14 cellular contexts compared by ENCODE assay signal in genomic region chr1:6795661-6796060, GRCh38. TPM values are rescaled to one million over a fixed set of nuclear protein-coding genes. Genes with fewer than 3 reads are reported as not detected.
A peak's percentile ranks its signal among the peaks of the same experiment; 100 is the strongest.
DNase-seq lines count a peak whose midpoint lies in the region; ATAC-seq, FAIRE-seq and TF ChIP-seq lines count a peak whose summit lies in the region.
"Had no signal": no experiment of that assay in that cellular context is flagged by ENCODE, and none has a peak within 500 bp of the region (broad histone marks: within the 10 kb centered on the region; RNA-seq: fewer than 3 reads in every experiment).

No MANE protein-coding gene starts in this region.

- H3K4me3 ChIP-seq in GM12878 (no peak overlapping the region), kidney (ENCODE audit: low read length in 2 of 2) (no peak overlapping the region)

- ATAC-seq in GM12878: no peak
- ATAC-seq in HG03159 (IDR thresholded peaks at IDR 0.05; ENCODE audit: unreplicated experiment): no peak
- ATAC-seq in HG03342 (IDR thresholded peaks at IDR 0.05; ENCODE audit: unreplicated experiment): no peak
- ATAC-seq: esophagus mucosa had no signal

- H2AFZ ChIP-seq in GM12878 (ENCODE audit: control insufficient read depth, low read depth, low read length): no peak overlapping the region

- no peaks in the 10 kb centered on the region for H3K9me3 ChIP-seq in GM12878 (replicated peaks; ENCODE audit: control insufficient read depth, insufficient read depth, low read length)
- H3K9me3 ChIP-seq in kidney (ENCODE audit: control insufficient read depth in 1 of 2, low read length in 2 of 2): no peaks in the 10 kb centered on the region

- CTCF ChIA-PET in GM12878 (lab: Yijun Ruan, JAX): interaction anchor here (0.7 to 5.5 kb wide), 9 partner anchors 29 to 543 kb away, joined by 3 to 63 read pairs (median 4); no protein-coding TSS in a partner anchor

- DNase-seq in A172 (ENCODE audit: low spot score): peak; percentile 71
- DNase-seq in H4 (ENCODE audit: low spot score): peak; percentile 23
- no peak for DNase-seq in GM12878 (ENCODE audit: low read depth, low spot score)
- DNase-seq in kidney: no peak
- no peak for DNase-seq in mesenteric fat pad (ENCODE audit: low spot score)
- no peak for DNase-seq in NCI-H345 treated with DMSO at 0.1 percent for 48 hours (lab: John Stamatoyannopoulos, UW; ENCODE audit: unreplicated experiment)
- DNase-seq: activated CD4-positive, alpha-beta T cell treated with anti-CD3 and anti-CD28 coated beads, Interleukin-2, amount 50 U/mL, for 1 hour; GDM1; KBM-7; NCI-H2029 treated with DMSO at 0.1 percent for 48 hours had no signal

- H3K9ac ChIP-seq in GM12878 (ENCODE audit: control insufficient read depth, insufficient read depth, low read length): no peak overlapping the region
- no peak overlapping the region for H3K9ac ChIP-seq in kidney (ENCODE audit: low read length in 2 of 2)

- TF ChIP-seq CTCF in GM12878 (IDR thresholded peaks at IDR 0.05 in 2 of 3, conservative IDR thresholded peaks at IDR 0.05 in 1 of 3; ENCODE audit: control insufficient read depth in 2 of 3, extremely low read depth in 1 of 3, insufficient read depth in 1 of 3, low read depth in 3 of 3, low read length in 3 of 3): no peak
- no peak for TF ChIP-seq CTCF in kidney (IDR thresholded peaks at IDR 0.05; ENCODE audit: borderline replicate concordance, extremely low read depth, insufficient read depth)

- H3K4me1 ChIP-seq in GM12878 (ENCODE audit: control insufficient read depth, insufficient read depth, low read length): no peaks in the 10 kb centered on the region; the same call in 1 of the 2 replicates
- peaks cover 4 to 7% of the 10 kb centered on the region in 2 donors for H3K4me1 ChIP-seq in kidney (ENCODE audit: control insufficient read depth in 1 of 2, insufficient read depth in 1 of 2, low read depth in 1 of 2, low read length in 2 of 2)

- SMC1A ChIA-PET in GM12878 (lab: Charles Lee; ENCODE audit: uncharacterized antibody, unreplicated experiment): interaction anchor here (0.8 to 3.7 kb wide), 8 partner anchors 8 to 274 kb away, joined by 3 to 16 read pairs (median 6); no protein-coding TSS in a partner anchor

- FAIRE-seq in GM12878 (lab: Jason Lieb, UNC) (no peak), kidney (lab: Jason Lieb, UNC) (peak; percentile 76)
- FAIRE-seq: bronchial epithelial cell had no signal

- WGBS in GM12878 (ENCODE audit: insufficient coverage, insufficient replicate concordance, low lambda C conversion rate, missing lambda C conversion rate): 78% methylated on average over 2 of the region's 2 CpGs

- H3K36me3 ChIP-seq in GM12878 (ENCODE audit: control insufficient read depth in 2 of 2, insufficient read depth in 2 of 2, low read length in 1 of 2): peaks cover 2 to 3% of the 10 kb centered on the region in 2 experiments; a peak in 2 of 4 replicates
- H3K36me3 ChIP-seq in kidney (ENCODE audit: control insufficient read depth in 1 of 2, insufficient read depth in 2 of 2, low read length in 2 of 2): no peaks in the 10 kb centered on the region

- no TSS peak for BruUV-seq in GM12878 (replicated peaks; lab: Mats Ljungman, UMichigan)

- TF ChIP-seq RAD21 in GM12878 (IDR thresholded peaks at IDR 0.05; ENCODE audit: insufficient read depth, low read depth, low read length): no peak

- H3K4me2 ChIP-seq in GM12878 (ENCODE audit: control insufficient read depth, insufficient read depth): no peak overlapping the region

- TF ChIP-seq EP300 in GM12878 (IDR thresholded peaks at IDR 0.05; ENCODE audit: borderline replicate concordance in 1 of 2, control insufficient read depth in 1 of 2, low read depth in 2 of 2, low read length in 2 of 2): no peak

- no peak for TF ChIP-seq POLR2A in GM12878 (IDR thresholded peaks at IDR 0.05; ENCODE audit: low read depth, low read length)

- RAD21 ChIA-PET in GM12878 (lab: Charles Lee; ENCODE audit: unreplicated experiment): interaction anchor here (1.3 to 1.9 kb wide), 4 partner anchors 9 to 274 kb away, joined by 4 to 21 read pairs (median 7); no protein-coding TSS in a partner anchor

- intact Hi-C loops in GM12878 (cut with micrococcal nuclease; ENCODE audit: unreplicated experiment): no loop called here
- intact Hi-C loops in kidney (cut with DNase I): loop anchor here (10.0 kb wide), 2 partner anchors 89 to 269 kb away; no protein-coding TSS in a partner anchor

- no peaks in the 10 kb centered on the region for H3K27me3 ChIP-seq in GM12878 (replicated peaks in 1 of 2; ENCODE audit: control insufficient read depth in 2 of 2, insufficient read depth in 2 of 2, low read length in 1 of 2)

- in situ Hi-C loops in GM12878 (cut with MboI): loop anchor here (5.0 kb wide), 1 partner anchor 272 kb away; no protein-coding TSS in a partner anchor

- POLR2A ChIA-PET in GM12878 (lab: Charles Lee): interaction anchor here (0.7 kb wide), 1 partner anchor 12 kb away, joined by 4 read pairs; no protein-coding TSS in a partner anchor

- H3K27ac ChIP-seq in GM12878 (ENCODE audit: control insufficient read depth, insufficient read depth): no peak overlapping the region
- H3K27ac ChIP-seq in kidney (ENCODE audit: low read depth in 2 of 2, low read length in 2 of 2): peak overlapping the region in 1 of 2 donors; percentile 47

- no peaks in the 10 kb centered on the region for H4K20me1 ChIP-seq in GM12878 (ENCODE audit: control insufficient read depth, insufficient read depth)

- peaks cover 24% of the 10 kb centered on the region for H3K79me2 ChIP-seq in GM12878 (ENCODE audit: control insufficient read depth, insufficient read depth, low read length)

TF ChIP-seq in GM12878, 131 proteins besides CTCF, POLR2A, EP300 and RAD21:
- peak; percentile 52; the same call in 1 of the 2 replicates for TF ChIP-seq ATF7 (IDR thresholded peaks at IDR 0.05; ENCODE audit: low read depth)
- TF ChIP-seq PAX8 (IDR thresholded peaks at IDR 0.05): no peak

RNA-seq across cellular contexts. Expression of gene CAMTA1, which starts 10.4 kb away (rescaled TPM):
- total RNA-seq in A172 (2014; rRNA removed; shearing (Covaris generic)): 66.1 and 97.5 TPM in 2 replicates
- total RNA-seq in H4 (2014; rRNA removed; shearing (Covaris generic)): 98.2 and 110 TPM in 2 replicates
- 66.6 and 69.6 TPM in 2 replicates for total RNA-seq in GM12878 (2013; cell fraction: nucleolus; rRNA removed)
- 37.7 and 48.9 TPM in 2 replicates for total RNA-seq in GM12878 (2014; rRNA removed)
- total RNA-seq in GM12878 (2014; rRNA removed; fragmentation: Illumina TruSeq; extraction: Trizol): 53.4 and 64.4 TPM in 2 replicates
- total RNA-seq in GM12878 (2021): 51.0 and 63.4 TPM in 2 replicates
- polyA plus RNA-seq in GM12878 (2011; ENCODE audit: low read depth): 120 TPM
- polyA plus RNA-seq in GM12878 (2011; rRNA removed): 50.4 and 64.6 TPM in 2 replicates
- 29.1 and 44.4 TPM in 2 replicates for polyA plus RNA-seq in GM12878 (2011; cell fraction: cytosol; rRNA removed)
- 22.2 and 24.4 TPM in 2 replicates for polyA plus RNA-seq in GM12878 (2011; cell fraction: nucleus; rRNA removed)
- polyA plus RNA-seq in GM12878 (2012): 53.8 and 56.6 TPM in 2 replicates
- 112 and 126 TPM in 2 replicates for polyA plus RNA-seq in GM12878 (2014; fragmentation: Illumina TruSeq; extraction: Trizol)
- polyA plus RNA-seq in GM12878 (2014; fragmentation: Nextera tagmentation; extraction: Ambion mirVana): 10 to 100 TPM; 82.2 to 93.0 TPM
- polyA plus RNA-seq in GM12878 (2014; rRNA removed): 61.1 and 70.7 TPM in 2 replicates
- 100 to 1,000 TPM; 133 to 148 TPM for polyA plus RNA-seq in GM12878 (2016; fragmentation: Nextera tagmentation; extraction: Ambion mirVana)
- 18.4 and 20.0 TPM in 2 replicates for polyA minus RNA-seq in GM12878 (2011; rRNA and poly(A)+ RNA removed)
- 12.0 and 15.2 TPM in 2 replicates for polyA minus RNA-seq in GM12878 (2011; cell fraction: cytosol; rRNA and poly(A)+ RNA removed)
- 12.5 and 26.1 TPM in 2 replicates for polyA minus RNA-seq in GM12878 (2011; cell fraction: nucleus; rRNA and poly(A)+ RNA removed)
- 79.0 TPM for total RNA-seq in kidney
- polyA plus RNA-seq in kidney (ENCODE audit: insufficient read depth, low read depth, low replicate concordance): 170 TPM
- total RNA-seq in mesenteric fat pad: 51.8 TPM

Comparison
In these comparisons a context has a peak if more than half of its experiments do, and no peak if none do; other contexts are left out.
1. DNase-seq: peak in A172 (single experiment) and H4 (single experiment); none in GM12878 (single experiment), kidney (single experiment), mesenteric fat pad (single experiment) and NCI-H345 treated with DMSO at 0.1 percent for 48 hours (single experiment).